In the genomic region with DNA sequence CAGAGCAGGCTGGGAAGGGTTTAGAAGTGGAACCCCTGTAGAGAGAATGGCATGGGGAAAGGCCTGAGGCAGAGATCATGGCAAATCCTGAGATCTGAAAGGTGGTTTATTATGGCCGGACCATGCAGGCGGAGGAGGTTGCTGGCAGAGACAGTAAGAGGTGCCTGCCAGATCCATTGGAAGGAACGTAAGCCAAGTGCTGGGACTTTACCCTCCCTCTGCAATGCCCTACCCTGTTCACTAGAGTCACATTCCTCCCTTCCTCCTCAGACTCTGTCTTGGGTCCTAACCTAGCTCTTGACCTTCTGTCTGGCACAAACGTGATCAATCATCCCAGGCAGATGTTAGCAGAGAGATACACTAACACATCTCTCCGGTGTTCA, we compare ENCODE assay signal across 1 cellular context.
TF ChIP-seq lines count a peak whose summit lies in the region.

No MANE protein-coding gene starts in this region.

TF ChIP-seq in A549, 52 proteins besides CTCF, POLR2A, EP300 and RAD21 (continued from another document):
- TF ChIP-seq, protein P1, sequence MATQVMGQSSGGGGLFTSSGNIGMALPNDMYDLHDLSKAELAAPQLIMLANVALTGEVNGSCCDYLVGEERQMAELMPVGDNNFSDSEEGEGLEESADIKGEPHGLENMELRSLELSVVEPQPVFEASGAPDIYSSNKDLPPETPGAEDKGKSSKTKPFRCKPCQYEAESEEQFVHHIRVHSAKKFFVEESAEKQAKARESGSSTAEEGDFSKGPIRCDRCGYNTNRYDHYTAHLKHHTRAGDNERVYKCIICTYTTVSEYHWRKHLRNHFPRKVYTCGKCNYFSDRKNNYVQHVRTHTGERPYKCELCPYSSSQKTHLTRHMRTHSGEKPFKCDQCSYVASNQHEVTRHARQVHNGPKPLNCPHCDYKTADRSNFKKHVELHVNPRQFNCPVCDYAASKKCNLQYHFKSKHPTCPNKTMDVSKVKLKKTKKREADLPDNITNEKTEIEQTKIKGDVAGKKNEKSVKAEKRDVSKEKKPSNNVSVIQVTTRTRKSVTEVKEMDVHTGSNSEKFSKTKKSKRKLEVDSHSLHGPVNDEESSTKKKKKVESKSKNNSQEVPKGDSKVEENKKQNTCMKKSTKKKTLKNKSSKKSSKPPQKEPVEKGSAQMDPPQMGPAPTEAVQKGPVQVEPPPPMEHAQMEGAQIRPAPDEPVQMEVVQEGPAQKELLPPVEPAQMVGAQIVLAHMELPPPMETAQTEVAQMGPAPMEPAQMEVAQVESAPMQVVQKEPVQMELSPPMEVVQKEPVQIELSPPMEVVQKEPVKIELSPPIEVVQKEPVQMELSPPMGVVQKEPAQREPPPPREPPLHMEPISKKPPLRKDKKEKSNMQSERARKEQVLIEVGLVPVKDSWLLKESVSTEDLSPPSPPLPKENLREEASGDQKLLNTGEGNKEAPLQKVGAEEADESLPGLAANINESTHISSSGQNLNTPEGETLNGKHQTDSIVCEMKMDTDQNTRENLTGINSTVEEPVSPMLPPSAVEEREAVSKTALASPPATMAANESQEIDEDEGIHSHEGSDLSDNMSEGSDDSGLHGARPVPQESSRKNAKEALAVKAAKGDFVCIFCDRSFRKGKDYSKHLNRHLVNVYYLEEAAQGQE (IDR thresholded peaks at IDR 0.05), result no peak
- no peak for TF ChIP-seq ZSCAN20 (CRISPR knock-in tag; IDR thresholded peaks at IDR 0.05)
- TF ChIP-seq, protein P2, sequence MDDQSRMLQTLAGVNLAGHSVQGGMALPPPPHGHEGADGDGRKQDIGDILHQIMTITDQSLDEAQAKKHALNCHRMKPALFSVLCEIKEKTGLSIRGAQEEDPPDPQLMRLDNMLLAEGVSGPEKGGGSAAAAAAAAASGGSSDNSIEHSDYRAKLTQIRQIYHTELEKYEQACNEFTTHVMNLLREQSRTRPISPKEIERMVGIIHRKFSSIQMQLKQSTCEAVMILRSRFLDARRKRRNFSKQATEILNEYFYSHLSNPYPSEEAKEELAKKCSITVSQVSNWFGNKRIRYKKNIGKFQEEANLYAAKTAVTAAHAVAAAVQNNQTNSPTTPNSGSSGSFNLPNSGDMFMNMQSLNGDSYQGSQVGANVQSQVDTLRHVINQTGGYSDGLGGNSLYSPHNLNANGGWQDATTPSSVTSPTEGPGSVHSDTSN (IDR thresholded peaks at IDR 0.05), result no peak
- TF ChIP-seq, protein P3, sequence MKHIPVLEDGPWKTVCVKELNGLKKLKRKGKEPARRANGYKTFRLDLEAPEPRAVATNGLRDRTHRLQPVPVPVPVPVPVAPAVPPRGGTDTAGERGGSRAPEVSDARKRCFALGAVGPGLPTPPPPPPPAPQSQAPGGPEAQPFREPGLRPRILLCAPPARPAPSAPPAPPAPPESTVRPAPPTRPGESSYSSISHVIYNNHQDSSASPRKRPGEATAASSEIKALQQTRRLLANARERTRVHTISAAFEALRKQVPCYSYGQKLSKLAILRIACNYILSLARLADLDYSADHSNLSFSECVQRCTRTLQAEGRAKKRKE (CRISPR knock-in tag; IDR thresholded peaks at IDR 0.05; ENCODE audit: low read depth), result no peak
- no peak for TF ChIP-seq KDM5A (IDR thresholded peaks at IDR 0.05)
- TF ChIP-seq RFX5 (IDR thresholded peaks at IDR 0.05), result no peak
- TF ChIP-seq EHMT2 (IDR thresholded peaks at IDR 0.05; ENCODE audit: low read depth), result no peak
- TF ChIP-seq BHLHE40 (IDR thresholded peaks at IDR 0.05; ENCODE audit: low read depth, low read length), result no peak
- no peak for TF ChIP-seq BCL3 (IDR thresholded peaks at IDR 0.05)
- no peak for TF ChIP-seq HES2 (IDR thresholded peaks at IDR 0.05)
- no peak for TF ChIP-seq ELK1 (IDR thresholded peaks at IDR 0.05; ENCODE audit: low read depth, low read length)
- no peak for TF ChIP-seq POLR2AphosphoS2 (conservative IDR thresholded peaks at IDR 0.05; ENCODE audit: low read length)
- TF ChIP-seq CBX2 (IDR thresholded peaks at IDR 0.05; ENCODE audit: borderline replicate concordance, low read depth), result no peak
- TF ChIP-seq, protein P4, sequence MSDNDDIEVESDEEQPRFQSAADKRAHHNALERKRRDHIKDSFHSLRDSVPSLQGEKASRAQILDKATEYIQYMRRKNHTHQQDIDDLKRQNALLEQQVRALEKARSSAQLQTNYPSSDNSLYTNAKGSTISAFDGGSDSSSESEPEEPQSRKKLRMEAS (IDR thresholded peaks at IDR 0.05), result no peak
